Comparison of ENCODE assay signal across 25 cellular contexts in genomic region chr22:25969286-25969685, GRCh38.
"Had no signal": no experiment of that assay in that cellular context is flagged by ENCODE, and none has a peak within 500 bp of the region (broad histone marks: within the 10 kb centered on the region; RNA-seq: fewer than 3 reads in every experiment).

No MANE protein-coding gene starts in this region.

- H3K4me1 ChIP-seq: stomach, suprapubic skin, testis, thyroid gland, tibial artery, tibial nerve, transverse colon, upper lobe of left lung, upper lobe of right lung, uterus, vagina had no signal

- H3K27me3 ChIP-seq: testis, thyroid gland, tibial artery, tibial nerve, upper lobe of left lung, uterus, vagina had no signal

- H3K9me3 ChIP-seq: suprapubic skin, testis, thoracic aorta, thyroid gland, transverse colon, upper lobe of left lung, upper lobe of right lung, uterus, vagina had no signal

- ATAC-seq: stimulated activated effector memory CD8-positive, alpha-beta T cell treated with anti-CD3 and anti-CD28 coated beads, Interleukin-12 subunit alpha, Interleukin-12 subunit beta, amount 100 ng/mL, for 72 hours; stimulated activated memory B cell treated with anti-CD40 and anti-IgM and Interleukin-4, amounts not matched to agents 10 μg/mL and 1 μg/mL and 100 μg/mL, for 72 hours; stimulated activated naive B cell treated with anti-CD40 and anti-IgM and Interleukin-4, amounts not matched to agents 10 μg/mL and 1 μg/mL and 100 μg/mL, for 72 hours; stimulated activated naive CD8-positive, alpha-beta T cell treated with anti-CD3 and anti-CD28 coated beads, Interleukin-15, amount 100 ng/mL, for 72 hours; stimulated activated naive CD8-positive, alpha-beta T cell treated with anti-CD3 and anti-CD28 coated beads, Interleukin-15, Interleukin-2, amounts not matched to agents 100 U/mL and 50 U/mL, for 24 hours; upper lobe of right lung had no signal

- H3K4me3 ChIP-seq: stomach, suprapubic skin, testis, thoracic aorta, thyroid gland, tibial artery, tibial nerve, transverse colon, upper lobe of left lung, upper lobe of right lung, uterus, vagina had no signal

- DNase-seq: stimulated activated CD4-positive, alpha-beta T cell treated with anti-CD3 and anti-CD28 coated beads, Interleukin-4, amount 100 ng/mL, for 1 hour; stimulated activated CD4-positive, alpha-beta T cell treated with anti-CD3 and anti-CD28 coated beads, Interleukin-4, amount 100 ng/mL, for 24 hours; stimulated activated CD4-positive, alpha-beta T cell treated with anti-CD3 and anti-CD28 coated beads, Interleukin-4, amount 100 ng/mL, for 4 hours; stimulated activated CD8-positive, alpha-beta memory T cell treated with anti-CD3 and anti-CD28 coated beads, Interleukin-4, amount 100 ng/mL, for 48 hours; stimulated activated naive B cell treated with anti-CD40 and anti-IgM and Interleukin-4, amounts not matched to agents 10 μg/mL and 1 μg/mL and 100 μg/mL, for 72 hours; stimulated activated naive CD4-positive, alpha-beta T cell; stimulated activated naive CD4-positive, alpha-beta T cell treated with Interleukin-2 at 50 U/mL for 16 hours; stimulated activated naive CD8-positive, alpha-beta T cell treated with anti-CD3 and anti-CD28 coated beads, Interleukin-15, amount 100 ng/mL, for 72 hours; stimulated activated naive CD8-positive, alpha-beta T cell treated with anti-CD3 and anti-CD28 coated beads, Interleukin-15, Interleukin-2, amounts not matched to agents 100 U/mL and 50 U/mL, for 24 hours; stomach; substantia nigra; testis; thyroid gland; tibial artery; transverse colon; trophoblast cell; upper lobe of left lung; upper lobe of right lung; uterus had no signal

- H3K27ac ChIP-seq: stomach, suprapubic skin, testis, thoracic aorta, thyroid gland, tibial artery, tibial nerve, transverse colon, upper lobe of left lung, upper lobe of right lung, uterus, vagina had no signal

- H3K36me3 ChIP-seq: stomach, suprapubic skin, thoracic aorta, thyroid gland, tibial artery, tibial nerve, transverse colon, upper lobe of left lung, upper lobe of right lung, uterus, vagina had no signal
